Comparison of ENCODE assay signal across 18 cellular contexts in the genomic region with DNA sequence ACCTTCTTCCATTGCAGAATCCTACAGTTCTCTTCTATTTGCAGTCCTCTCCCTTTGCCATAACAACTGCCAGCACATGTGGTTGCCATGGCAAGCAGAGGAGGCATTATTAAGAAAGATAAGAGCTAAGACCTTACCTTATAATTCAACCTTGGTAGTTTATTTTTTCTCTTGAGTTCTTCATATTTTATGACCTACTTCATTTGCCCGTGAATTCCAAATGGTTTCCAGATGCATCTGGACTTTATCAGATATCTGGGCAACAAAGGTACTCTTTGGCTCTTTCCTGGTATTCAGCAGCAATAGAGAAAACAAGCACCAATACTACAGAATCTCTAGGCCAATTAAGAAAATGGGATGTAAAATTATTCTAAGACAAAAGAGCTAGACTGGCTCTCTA.
DNase-seq lines count a peak whose midpoint lies in the region; ATAC-seq, FAIRE-seq and TF ChIP-seq lines count a peak whose summit lies in the region.
"Had no signal": no experiment of that assay in that cellular context is flagged by ENCODE, and none has a peak within 500 bp of the region (broad histone marks: within the 10 kb centered on the region; RNA-seq: fewer than 3 reads in every experiment).

No MANE protein-coding gene starts in this region.

- H3K27ac ChIP-seq in lower lobe of right lung (no peak overlapping the region), psoas muscle (no peak overlapping the region)
- H3K27ac ChIP-seq: 22Rv1, HL-60 had no signal

- H3K9me3 Mint-ChIP-seq in mesothelial cell of epicardium = no peaks in the 10 kb centered on the region
- no peaks in the 10 kb centered on the region for H3K9me3 Mint-ChIP-seq in MCF 10A (ENCODE audit: unreplicated experiment)
- H3K9me3 Mint-ChIP-seq: CD8-positive, alpha-beta T cell had no signal

- H3K9me3 ChIP-seq in lower lobe of right lung = no peaks in the 10 kb centered on the region
- H3K9me3 ChIP-seq in psoas muscle = no peaks in the 10 kb centered on the region

- H3K4me3 ChIP-seq in lower lobe of right lung (no peak overlapping the region), psoas muscle (no peak overlapping the region)
- H3K4me3 ChIP-seq: GM12878 had no signal

- CTCF ChIA-PET in MCF 10A (lab: Yijun Ruan, JAX) = interaction anchor here (1.1 kb wide), 1 partner anchor 13 kb away, joined by 3 read pairs; no protein-coding TSS in a partner anchor

- ATAC-seq in lower lobe of right lung (no peak), psoas muscle (no peak)
- ATAC-seq: CD8-positive, alpha-beta T cell; GM12878; HCT116 had no signal

- intact Hi-C loops in MCF 10A (cut with micrococcal nuclease) = no loop called here
- intact Hi-C loops in lower lobe of right lung (cut with DNase I) = no loop called here
- intact Hi-C loops in psoas muscle (cut with DNase I) = no loop called here

- TF ChIP-seq CTCF in mesothelial cell of epicardium (IDR thresholded peaks at IDR 0.05; ENCODE audit: unreplicated experiment) (no peak), MCF 10A (IDR thresholded peaks at IDR 0.05; ENCODE audit: unreplicated experiment) (no peak), lower lobe of right lung (IDR thresholded peaks at IDR 0.05) (no peak), psoas muscle (IDR thresholded peaks at IDR 0.05) (no peak)

- BruUV-seq in MCF 10A (replicated peaks; lab: Mats Ljungman, UMichigan) = no TSS peak

- DNase-seq in NCI-H1417 (lab: John Stamatoyannopoulos, UW) (peak in 2 of 3 experiments; percentile 29 to 64), NCI-H1417 treated with DMSO at 0.1 percent for 48 hours (lab: John Stamatoyannopoulos, UW) (no peak), GM18507 (ENCODE audit: extremely low spot score, insufficient read length, low read depth) (no peak), SK-N-DZ (ENCODE audit: low spot score) (peak; percentile 62), mesothelial cell of epicardium (ENCODE audit: low spot score in 2 of 2, unreplicated experiment in 2 of 2) (no peak), MCF 10A (ENCODE audit: unreplicated experiment) (no peak), lower lobe of right lung (no peak), psoas muscle (no peak)
- DNase-seq: CD8-positive, alpha-beta T cell; COR-L47; DMS153 had no signal

- H3K27ac Mint-ChIP-seq in mesothelial cell of epicardium (peak overlapping the region; percentile 50), MCF 10A (ENCODE audit: low read depth, unreplicated experiment) (no peak overlapping the region)
- H3K27ac Mint-ChIP-seq: CD14-positive monocyte; CD8-positive, alpha-beta T cell had no signal

- H3K36me3 Mint-ChIP-seq in mesothelial cell of epicardium (no peaks in the 10 kb centered on the region), MCF 10A (ENCODE audit: insufficient read depth, unreplicated experiment) (no peaks in the 10 kb centered on the region)
- H3K36me3 Mint-ChIP-seq: CD14-positive monocyte; CD8-positive, alpha-beta T cell had no signal

- H3K27me3 Mint-ChIP-seq in mesothelial cell of epicardium (ENCODE audit: low read depth) = no peaks in the 10 kb centered on the region
- no peaks in the 10 kb centered on the region for H3K27me3 Mint-ChIP-seq in MCF 10A (ENCODE audit: insufficient read depth, unreplicated experiment)

- H3K4me1 ChIP-seq in lower lobe of right lung (no peaks in the 10 kb centered on the region), psoas muscle (no peaks in the 10 kb centered on the region)

- 46 to 65% (median 48%) methylated on average over 1 of the region's 1 CpG for WGBS in psoas muscle, 3 donors

- no peak overlapping the region for H3K4me3 Mint-ChIP-seq in mesothelial cell of epicardium
- no peak overlapping the region for H3K4me3 Mint-ChIP-seq in MCF 10A (ENCODE audit: unreplicated experiment)
- H3K4me3 Mint-ChIP-seq: CD14-positive monocyte; CD8-positive, alpha-beta T cell had no signal

- H3K36me3 ChIP-seq in lower lobe of right lung (no peaks in the 10 kb centered on the region), psoas muscle (ENCODE audit: insufficient read depth in 1 of 2, low read depth in 1 of 2) (no peaks in the 10 kb centered on the region)

- H3K4me1 Mint-ChIP-seq in mesothelial cell of epicardium (peaks cover 28% of the 10 kb centered on the region), MCF 10A (ENCODE audit: insufficient read depth, unreplicated experiment) (peaks cover 10% of the 10 kb centered on the region)
- H3K4me1 Mint-ChIP-seq: CD14-positive monocyte had no signal

- H3K27me3 ChIP-seq in lower lobe of right lung (ENCODE audit: low read depth) = no peaks in the 10 kb centered on the region
- no peaks in the 10 kb centered on the region for H3K27me3 ChIP-seq in psoas muscle (ENCODE audit: insufficient read depth in 3 of 3, low read length in 2 of 3)

- peak; percentile 12 for FAIRE-seq in GM18507 (lab: Jason Lieb, UNC)
- FAIRE-seq: D721Med, GM12878, H54 had no signal

- POLR2A ChIA-PET in MCF 10A (lab: Yijun Ruan, JAX) = no interaction called here

Comparison
In these comparisons a context has a peak if more than half of its experiments do, and no peak if none do; other contexts are left out.
1. DNase-seq: peak in NCI-H1417 (2 of 3) and SK-N-DZ (single experiment); none in NCI-H1417 treated with DMSO at 0.1 percent for 48 hours (single experiment), GM18507 (single experiment), mesothelial cell of epicardium (0 of 2), MCF 10A (single experiment), lower lobe of right lung (single experiment) and psoas muscle (0 of 2).